20 cellular contexts compared by ENCODE assay signal in the genomic region with DNA sequence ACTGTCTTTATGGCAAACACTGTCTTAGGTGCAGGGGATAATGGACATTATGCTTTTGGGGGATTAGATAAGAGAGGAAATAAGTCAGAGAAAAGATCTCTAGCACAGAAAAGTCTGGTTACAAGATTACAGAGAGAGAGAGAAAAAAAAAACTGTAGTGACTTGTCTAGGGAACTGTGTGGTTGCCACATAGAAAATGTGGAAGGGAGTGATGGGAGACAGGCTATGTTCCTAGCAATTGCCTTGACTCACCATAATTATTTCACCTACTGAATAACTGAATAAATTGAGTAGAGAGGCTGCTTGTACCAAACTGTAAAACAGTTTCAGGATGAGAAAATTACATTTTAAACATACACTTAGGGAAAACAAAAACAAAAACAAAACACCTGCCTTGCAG.
"Had no signal": no experiment of that assay in that cellular context is flagged by ENCODE, and none has a peak within 500 bp of the region (broad histone marks: within the 10 kb centered on the region; RNA-seq: fewer than 3 reads in every experiment).

No MANE protein-coding gene starts in this region.

- ATAC-seq: activated CD4-positive, CD25-positive, alpha-beta regulatory T cell treated with anti-CD3 and anti-CD28 coated beads, Interleukin-2, amount 50 U/mL, for 24 hours; activated T-cell treated with anti-CD3 and anti-CD28 coated beads, Interleukin-2, amount 50 U/mL, for 72 hours; effector memory CD8-positive, alpha-beta T cell; left lung; sciatic nerve; T-cell had no signal

- H3K27me3 ChIP-seq: brain microvascular endothelial cell, esophagus muscularis mucosa, hepatocyte, left lung, tibial artery had no signal

- H3K36me3 ChIP-seq: brain microvascular endothelial cell, esophagus muscularis mucosa, left lung, tibial artery had no signal

- H3K4me2 ChIP-seq: hepatocyte had no signal

- H3K4me1 ChIP-seq: left lung, parathyroid adenoma, tibial artery had no signal

- H3K79me2 ChIP-seq: hepatocyte, parathyroid adenoma had no signal

- H3K4me3 ChIP-seq: esophagus muscularis mucosa, hepatocyte, left lung, tibial artery had no signal

- H3K27ac ChIP-seq: brain microvascular endothelial cell, esophagus muscularis mucosa, hepatocyte, parathyroid adenoma, tibial artery, VCaP had no signal

- DNase-seq: activated CD4-positive, alpha-beta memory T cell treated with anti-CD3 and anti-CD28 coated beads, Interleukin-2, amount 10 ng/mL, durations not matched to agents 7 days and 5 days; activated CD4-positive, alpha-beta T cell treated with anti-CD3 and anti-CD28 coated beads, Interleukin-2, amount 10 ng/mL, durations not matched to agents 24 days and 14 days; activated effector memory CD4-positive, alpha-beta T cell treated with Interleukin-2 at 50 U/mL for 16 hours; activated naive CD4-positive, alpha-beta T cell treated with anti-CD3 and anti-CD28 coated beads, Interleukin-2, amount 10 ng/mL, durations not matched to agents 7 days and 5 days; activated T-cell treated with anti-CD3 and anti-CD28 coated beads, Interleukin-2, amount 50 U/mL, for 72 hours; anterior cingulate cortex; brain microvascular endothelial cell; effector memory CD8-positive, alpha-beta T cell; immature natural killer cell; left lung; stimulated activated CD4-positive, alpha-beta T cell treated with anti-CD3 and anti-CD28 coated beads, Interleukin-4, amount 100 ng/mL, for 4 hours; substantia nigra; T-cell; tibial artery had no signal

- H2AFZ ChIP-seq: hepatocyte, parathyroid adenoma had no signal

- H3K9me3 ChIP-seq: esophagus muscularis mucosa, left lung, tibial artery had no signal

- H3K9ac ChIP-seq: parathyroid adenoma had no signal
